10 cellular contexts compared by ENCODE assay signal in genomic region chr15:57133127-57133968, GRCh38.
A peak's percentile ranks its signal among the peaks of the same experiment; 100 is the strongest.
DNase-seq lines count a peak whose midpoint lies in the region; ATAC-seq and TF ChIP-seq lines count a peak whose summit lies in the region.
"Had no signal": no experiment of that assay in that cellular context is flagged by ENCODE, and none has a peak within 500 bp of the region (broad histone marks: within the 10 kb centered on the region; RNA-seq: fewer than 3 reads in every experiment).

No MANE protein-coding gene starts in this region.

- no peak for TF ChIP-seq CTCF in endothelial cell (IDR thresholded peaks at IDR 0.05; ENCODE audit: unreplicated experiment)

- peaks cover 3% of the 10 kb centered on the region for H3K27me3 Mint-ChIP-seq in endothelial cell (ENCODE audit: unreplicated experiment)
- H3K27me3 Mint-ChIP-seq: dendritic cell treated with granulocyte-macrophage colony-stimulating factor and Interleukin-4, amounts not matched to agents 40 ng/mL and 50 ng/mL, for 4 days had no signal

- peak overlapping the region; percentile 17 for H3K27ac ChIP-seq in substantia nigra (ENCODE audit: low read depth, low read length, poor library complexity, severe bottlenecking)
- H3K27ac ChIP-seq: thoracic aorta had no signal

- ATAC-seq in GM21390 (IDR thresholded peaks at IDR 0.05; ENCODE audit: unreplicated experiment): no peak

- H3K4me3 Mint-ChIP-seq in endothelial cell (ENCODE audit: unreplicated experiment): no peak overlapping the region
- H3K4me3 Mint-ChIP-seq: dendritic cell treated with granulocyte-macrophage colony-stimulating factor and Interleukin-4, amounts not matched to agents 40 ng/mL and 50 ng/mL, for 4 days had no signal

- peaks cover 52% of the 10 kb centered on the region for H3K4me1 Mint-ChIP-seq in endothelial cell (ENCODE audit: unreplicated experiment)

- H3K9me3 Mint-ChIP-seq in endothelial cell (ENCODE audit: unreplicated experiment): no peaks in the 10 kb centered on the region
- H3K9me3 Mint-ChIP-seq: dendritic cell treated with granulocyte-macrophage colony-stimulating factor and Interleukin-4, amounts not matched to agents 40 ng/mL and 50 ng/mL, for 4 days had no signal

- no peaks in the 10 kb centered on the region for H3K36me3 Mint-ChIP-seq in endothelial cell (ENCODE audit: low read depth, unreplicated experiment)

- DNase-seq in activated gamma-delta T cell treated with Interleukin-2 at 50 U/mL for 16 hours (peak; percentile 20), activated gamma-delta T cell (lab: John Stamatoyannopoulos, UW) (no peak), NCI-H748 treated with DMSO at 0.1 percent for 48 hours (lab: John Stamatoyannopoulos, UW) (peak; percentile 3), endothelial cell (ENCODE audit: low spot score) (no peak), substantia nigra (lab: John Stamatoyannopoulos, UW) (peak in 23 of 49 donors; percentile 11 to 86 (median 32)), medulla oblongata (ENCODE audit: extremely low spot score) (no peak)
- no peak for DNase-seq in stimulated activated naive CD4-positive, alpha-beta T cell treated with Interleukin-2 at 50 U/mL for 16 hours (lab: John Stamatoyannopoulos, UW)

- peak overlapping the region; percentile 65 for H3K27ac Mint-ChIP-seq in endothelial cell (ENCODE audit: unreplicated experiment)
- H3K27ac Mint-ChIP-seq: dendritic cell treated with granulocyte-macrophage colony-stimulating factor and Interleukin-4, amounts not matched to agents 40 ng/mL and 50 ng/mL, for 4 days had no signal

Comparison
In these comparisons a context has a peak if more than half of its experiments do, and no peak if none do; other contexts are left out.
1. DNase-seq: peak in activated gamma-delta T cell treated with Interleukin-2 at 50 U/mL for 16 hours (single experiment) and NCI-H748 treated with DMSO at 0.1 percent for 48 hours (single experiment); none in activated gamma-delta T cell (single experiment), endothelial cell (single experiment), stimulated activated naive CD4-positive, alpha-beta T cell treated with Interleukin-2 at 50 U/mL for 16 hours (single experiment) and medulla oblongata (single experiment).